Comparison of ENCODE assay signal across 16 cellular contexts in the genomic region with DNA sequence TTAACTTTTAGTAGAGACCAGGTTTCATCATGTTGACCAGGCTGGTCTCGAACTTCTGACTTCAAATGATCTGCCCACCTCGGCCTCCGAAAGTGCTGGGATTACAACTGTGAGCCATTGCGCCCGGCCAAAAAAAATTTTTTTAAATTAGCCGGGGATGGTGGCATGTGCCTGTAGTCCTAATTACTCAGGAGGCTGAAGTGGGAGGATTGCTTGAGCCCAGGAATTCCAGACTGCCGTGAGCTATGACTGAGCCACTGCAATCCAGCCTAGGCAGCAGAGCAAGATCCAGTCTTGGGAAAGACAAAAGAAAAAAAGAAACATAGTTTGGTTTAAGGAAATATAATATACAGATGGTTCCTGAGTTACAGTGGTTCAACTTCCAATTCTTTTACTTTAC. TPM values are rescaled to one million over a fixed set of nuclear protein-coding genes. Genes with fewer than 3 reads are reported as not detected.
DNase-seq lines count a peak whose midpoint lies in the region; ATAC-seq, FAIRE-seq and TF ChIP-seq lines count a peak whose summit lies in the region.
"Had no signal": no experiment of that assay in that cellular context is flagged by ENCODE, and none has a peak within 500 bp of the region (broad histone marks: within the 10 kb centered on the region; RNA-seq: fewer than 3 reads in every experiment).

No MANE protein-coding gene starts in this region.

- H3K9ac ChIP-seq in astrocyte (ENCODE audit: low read length): no peak overlapping the region
- no peak overlapping the region for H3K9ac ChIP-seq in trophoblast cell (ENCODE audit: low read length)
- H3K9ac ChIP-seq: GM23248 had no signal

- peaks cover 7% of the 10 kb centered on the region for H4K20me1 ChIP-seq in astrocyte (ENCODE audit: insufficient read depth, low read length)

- no peak for ATAC-seq in activated naive CD8-positive, alpha-beta T cell treated with anti-CD3 and anti-CD28 coated beads, Interleukin-2, amount 50 U/mL, for 24 hours
- no peak for ATAC-seq in HG03139 (IDR thresholded peaks at IDR 0.05; ENCODE audit: unreplicated experiment)

- H2AK5ac ChIP-seq in trophoblast cell (ENCODE audit: low read length): no peak overlapping the region

- in situ Hi-C loops in GM13976 (cut with MboI; ENCODE audit: low sequenced_read_pairs, unreplicated experiment): no loop called here

- no peak overlapping the region for H3K27ac ChIP-seq in astrocyte (ENCODE audit: low read depth, low read length)
- H3K27ac ChIP-seq in trophoblast cell (ENCODE audit: low read depth, low read length): no peak overlapping the region
- H3K27ac ChIP-seq: GM23248 had no signal

- H3K79me1 ChIP-seq in trophoblast cell (ENCODE audit: low read length): peaks cover 2% of the 10 kb centered on the region

- H3K4me3 ChIP-seq in astrocyte (ENCODE audit: insufficient read depth, low read depth, low read length) (no peak overlapping the region), trophoblast cell (ENCODE audit: low read depth, low read length) (no peak overlapping the region)
- H3K4me3 ChIP-seq: GM23248 had no signal

- H3K9me3 ChIP-seq in astrocyte (ENCODE audit: insufficient read depth, low read depth, low read length) (no peaks in the 10 kb centered on the region), trophoblast cell (ENCODE audit: insufficient read depth, low read depth, low read length) (no peaks in the 10 kb centered on the region)

- H3K27me3 ChIP-seq in astrocyte (ENCODE audit: insufficient read depth, low read length) (no peaks in the 10 kb centered on the region), trophoblast cell (ENCODE audit: insufficient read depth, low read length) (no peaks in the 10 kb centered on the region)

- H2BK5ac ChIP-seq in trophoblast cell (ENCODE audit: low read depth, low read length, poor library complexity): no peak overlapping the region

- no peak overlapping the region for H3K14ac ChIP-seq in trophoblast cell (ENCODE audit: low read length)

- H3K27ac Mint-ChIP-seq in activated naive CD8-positive, alpha-beta T cell: peak overlapping the region; percentile 59
- no peak overlapping the region for H3K27ac Mint-ChIP-seq in activated naive CD8-positive, alpha-beta T cell treated with anti-CD3 and anti-CD28 coated beads, Interleukin-2, amount 50 U/mL, for 24 hours
- H3K27ac Mint-ChIP-seq in astrocyte (ENCODE audit: unreplicated experiment): peak overlapping the region; percentile 34
- H3K27ac Mint-ChIP-seq: B cell had no signal

- no peak overlapping the region for H4K12ac ChIP-seq in trophoblast cell (ENCODE audit: low read depth, low read length)

- H3K4me2 ChIP-seq in astrocyte (ENCODE audit: low read length): no peak overlapping the region
- H3K4me2 ChIP-seq in trophoblast cell (ENCODE audit: low read length): no peak overlapping the region

- WGBS in trophoblast cell (ENCODE audit: extremely low coverage, insufficient coverage, insufficient read length): no CpG with 5 or more reads among the region's 7 CpGs

- TF ChIP-seq CTCF in astrocyte (IDR thresholded peaks at IDR 0.05; ENCODE audit: insufficient read depth, low read depth, low read length): no peak
- TF ChIP-seq CTCF in GM13976 (IDR thresholded peaks at IDR 0.05; ENCODE audit: borderline replicate concordance, control extremely low read depth, extremely low read depth, insufficient read depth, missing control alignments): no peak

- no peak for DNase-seq in activated naive CD8-positive, alpha-beta T cell treated with anti-CD3 and anti-CD28 coated beads, Interleukin-2, amount 50 U/mL, for 24 hours
- DNase-seq in astrocyte (ENCODE audit: low read depth) (no peak), trophoblast cell (peak; percentile 52 to 53), RKO (ENCODE audit: low spot score) (no peak), GM13976 (ENCODE audit: low spot score) (no peak)
- DNase-seq: C1 segment of cervical spinal cord; Calu3; CD4-positive, alpha-beta T cell; DMS 273 treated with DMSO at 0.1 percent for 48 hours; GM23248; H7 had no signal

- no peak overlapping the region for H2BK120ac ChIP-seq in trophoblast cell (ENCODE audit: insufficient read depth, low read length, poor library complexity)

- H3K79me2 ChIP-seq in astrocyte (ENCODE audit: insufficient read depth, low read length) (peaks cover 9% of the 10 kb centered on the region), trophoblast cell (ENCODE audit: control insufficient read depth, insufficient read depth, low read length, poor library complexity) (no peaks in the 10 kb centered on the region)

- peak overlapping the region; percentile 10 for H4K8ac ChIP-seq in trophoblast cell (ENCODE audit: low read depth, low read length)

- H4K91ac ChIP-seq in trophoblast cell (ENCODE audit: low read depth, low read length): no peak overlapping the region

- no peak overlapping the region for H2BK12ac ChIP-seq in trophoblast cell (ENCODE audit: low read length)

- no peaks in the 10 kb centered on the region for H3K27me3 Mint-ChIP-seq in activated naive CD8-positive, alpha-beta T cell
- H3K27me3 Mint-ChIP-seq in activated naive CD8-positive, alpha-beta T cell treated with anti-CD3 and anti-CD28 coated beads, Interleukin-2, amount 50 U/mL, for 24 hours: no peaks in the 10 kb centered on the region
- no peaks in the 10 kb centered on the region for H3K27me3 Mint-ChIP-seq in astrocyte (ENCODE audit: low read depth, unreplicated experiment)
- H3K27me3 Mint-ChIP-seq: B cell; CD4-positive, alpha-beta T cell had no signal

- no peak overlapping the region for H3K4me3 Mint-ChIP-seq in activated naive CD8-positive, alpha-beta T cell
- no peak overlapping the region for H3K4me3 Mint-ChIP-seq in activated naive CD8-positive, alpha-beta T cell treated with anti-CD3 and anti-CD28 coated beads, Interleukin-2, amount 50 U/mL, for 24 hours
- H3K4me3 Mint-ChIP-seq in astrocyte (ENCODE audit: unreplicated experiment): no peak overlapping the region
- H3K4me3 Mint-ChIP-seq: B cell; CD4-positive, alpha-beta T cell had no signal

- H3K9me3 Mint-ChIP-seq in activated naive CD8-positive, alpha-beta T cell (ENCODE audit: low read depth): no peaks in the 10 kb centered on the region
- no peaks in the 10 kb centered on the region for H3K9me3 Mint-ChIP-seq in activated naive CD8-positive, alpha-beta T cell treated with anti-CD3 and anti-CD28 coated beads, Interleukin-2, amount 50 U/mL, for 24 hours
- no peaks in the 10 kb centered on the region for H3K9me3 Mint-ChIP-seq in astrocyte (ENCODE audit: unreplicated experiment)
- H3K9me3 Mint-ChIP-seq: CD4-positive, alpha-beta T cell had no signal

- FAIRE-seq in astrocyte (lab: Jason Lieb, UNC): no peak
- FAIRE-seq: A204.1, GM18507 had no signal

- peaks cover 13% of the 10 kb centered on the region for H3K36me3 Mint-ChIP-seq in activated naive CD8-positive, alpha-beta T cell
- H3K36me3 Mint-ChIP-seq in activated naive CD8-positive, alpha-beta T cell treated with anti-CD3 and anti-CD28 coated beads, Interleukin-2, amount 50 U/mL, for 24 hours (ENCODE audit: low read depth): peaks cover 47% of the 10 kb centered on the region
- H3K36me3 Mint-ChIP-seq in astrocyte (ENCODE audit: low read depth, unreplicated experiment): peaks cover 9% of the 10 kb centered on the region

- H3K18ac ChIP-seq in trophoblast cell (ENCODE audit: low read length): no peak overlapping the region

- no peak overlapping the region for H3K4ac ChIP-seq in trophoblast cell (ENCODE audit: low read depth, low read length)

- H3K36me3 ChIP-seq in astrocyte (ENCODE audit: insufficient read depth, low read length) (peaks cover 10% of the 10 kb centered on the region), trophoblast cell (ENCODE audit: control insufficient read depth in 1 of 2, insufficient read depth in 2 of 2, low read length in 2 of 2) (peaks cover 11 to 21% of the 10 kb centered on the region in 2 experiments)

- H2AFZ ChIP-seq in astrocyte (ENCODE audit: low read depth, low read length): no peak overlapping the region
- no peak overlapping the region for H2AFZ ChIP-seq in trophoblast cell (ENCODE audit: insufficient read depth, low read length, poor library complexity)
- H2AFZ ChIP-seq: GM23248 had no signal

- H3K23ac ChIP-seq in trophoblast cell (ENCODE audit: low read length): no peak overlapping the region

- H3K4me1 Mint-ChIP-seq in activated naive CD8-positive, alpha-beta T cell (ENCODE audit: low read depth): peaks cover 22% of the 10 kb centered on the region
- H3K4me1 Mint-ChIP-seq in activated naive CD8-positive, alpha-beta T cell treated with anti-CD3 and anti-CD28 coated beads, Interleukin-2, amount 50 U/mL, for 24 hours: peaks cover 20% of the 10 kb centered on the region
- peaks cover 13% of the 10 kb centered on the region for H3K4me1 Mint-ChIP-seq in astrocyte (ENCODE audit: low read depth, unreplicated experiment)
- H3K4me1 Mint-ChIP-seq: B cell had no signal

- peaks cover 16% of the 10 kb centered on the region for H3K4me1 ChIP-seq in astrocyte (ENCODE audit: insufficient read depth, low read length)
- peaks cover 0 to 2% of the 10 kb centered on the region in 2 experiments for H3K4me1 ChIP-seq in trophoblast cell (ENCODE audit: control insufficient read depth in 1 of 2, insufficient read depth in 2 of 2, low read length in 2 of 2)

RNA-seq across cellular contexts. Expression of gene EIF3J, which starts 44.9 kb away (rescaled TPM):
- 131 and 133 TPM in 2 replicates for total RNA-seq in astrocyte
- 75.9 and 78.9 TPM in 2 replicates for polyA plus RNA-seq in trophoblast cell (2013)

Comparison
In these comparisons a context has a peak if more than half of its experiments do, and no peak if none do; other contexts are left out.
1. DNase-seq: peak in trophoblast cell (2 of 2); none in activated naive CD8-positive, alpha-beta T cell treated with anti-CD3 and anti-CD28 coated beads, Interleukin-2, amount 50 U/mL, for 24 hours (single experiment), astrocyte (single experiment), RKO (single experiment) and GM13976 (single experiment).